Comparison of ENCODE assay signal across 25 cellular contexts in genomic region chr6:2782825-2783187, GRCh38. TPM values are rescaled to one million over a fixed set of nuclear protein-coding genes. Genes with fewer than 3 reads are reported as not detected.
DNase-seq lines count a peak whose midpoint lies in the region; ATAC-seq and TF ChIP-seq lines count a peak whose summit lies in the region.
"Had no signal": no experiment of that assay in that cellular context is flagged by ENCODE, and none has a peak within 500 bp of the region (broad histone marks: within the 10 kb centered on the region; RNA-seq: fewer than 3 reads in every experiment).

No MANE protein-coding gene starts in this region.

- no peaks in the 10 kb centered on the region for H3K36me3 Mint-ChIP-seq in glutamatergic neuron (ENCODE audit: unreplicated experiment)

- H3K27ac ChIP-seq in SJSA1 (peak overlapping the region; percentile 43), gastrocnemius medialis (no peak overlapping the region)
- H3K27ac ChIP-seq: BLaER1 treated with 17β-estradiol and CSF1 and Interleukin-3, amounts not matched to agents 10 nM and 100 nM; breast epithelium; SK-N-MC; thoracic aorta had no signal

- no peak overlapping the region for H2AFZ ChIP-seq in Loucy (ENCODE audit: low read length)

- no peaks in the 10 kb centered on the region for H3K9me2 ChIP-seq in Loucy (replicated peaks; ENCODE audit: low read depth, low read length)

- peak overlapping the region; percentile 27 for H3K4me3 ChIP-seq in Loucy (ENCODE audit: low read length, poor library complexity, severe bottlenecking)
- H3K4me3 ChIP-seq in SJSA1: no peak overlapping the region
- no peak overlapping the region for H3K4me3 ChIP-seq in gastrocnemius medialis
- H3K4me3 ChIP-seq: BLaER1 treated with 17β-estradiol and CSF1 and Interleukin-3, amounts not matched to agents 10 nM and 100 nM; breast epithelium; GM12878; SK-N-MC; spleen; thoracic aorta had no signal

- peak overlapping the region; percentile 62 for H3K4me2 ChIP-seq in Loucy (ENCODE audit: low read depth, low read length, poor library complexity, severe bottlenecking)
- H3K4me2 ChIP-seq: BLaER1 treated with 17β-estradiol and CSF1 and Interleukin-3, amounts not matched to agents 10 nM and 100 nM had no signal

- H3K36me3 ChIP-seq in Loucy (ENCODE audit: insufficient read depth, low read length) (peaks cover 79% of the 10 kb centered on the region; the same call in 1 of the 2 replicates), SJSA1 (peaks cover 75% of the 10 kb centered on the region), gastrocnemius medialis (peaks cover 0 to 8% of the 10 kb centered on the region in 2 donors)
- H3K36me3 ChIP-seq: breast epithelium had no signal

- H3K9me3 ChIP-seq in Loucy (ENCODE audit: insufficient read depth, low read depth, low read length) (no peaks in the 10 kb centered on the region), SJSA1 (replicated peaks) (no peaks in the 10 kb centered on the region), gastrocnemius medialis (no peaks in the 10 kb centered on the region)
- H3K9me3 ChIP-seq: BLaER1 treated with 17β-estradiol and CSF1 and Interleukin-3, amounts not matched to agents 10 nM and 100 nM; breast epithelium; spleen; thoracic aorta had no signal

- no peaks in the 10 kb centered on the region for H3F3A ChIP-seq in Loucy (ENCODE audit: low read depth)

- peaks cover 88% of the 10 kb centered on the region for H3K79me2 ChIP-seq in Loucy (ENCODE audit: insufficient read depth, low read length)

- H3K4me3 Mint-ChIP-seq in glutamatergic neuron (ENCODE audit: unreplicated experiment): peak overlapping the region; percentile 63
- H3K4me3 Mint-ChIP-seq: activated naive CD4-positive, alpha-beta T cell treated with anti-CD3 and anti-CD28 coated beads, Interleukin-2, amount 10 ng/mL, durations not matched to agents 7 days and 5 days; endodermal cell had no signal

- intact Hi-C loops in gastrocnemius medialis (cut with DNase I; ENCODE audit: low total_unique reads): no loop called here

- no peak for DNase-seq in SJSA1 (ENCODE audit: low read depth in 1 of 2, low spot score in 2 of 2)
- peak; percentile 57 for DNase-seq in glutamatergic neuron
- no peak for DNase-seq in gastrocnemius medialis
- no peak for DNase-seq in T1000 (lab: John Stamatoyannopoulos, UW)
- no peak for DNase-seq in AML-193 (lab: John Stamatoyannopoulos, UW)
- no peak for DNase-seq in COLO668 (lab: John Stamatoyannopoulos, UW; ENCODE audit: unreplicated experiment)
- no peak for DNase-seq in cortex of kidney (lab: John Stamatoyannopoulos, UW)
- DNase-seq: activated CD4-positive, alpha-beta T cell treated with anti-CD3 and anti-CD28 coated beads for 48 hours; activated naive CD4-positive, alpha-beta T cell treated with anti-CD3 and anti-CD28 coated beads, Interleukin-2, amount 10 ng/mL, durations not matched to agents 7 days and 5 days; amniotic stem cell; kidney; NCI-H69; retina; RPMI8226; spleen; stimulated activated CD4-positive, alpha-beta T cell treated with anti-CD3 and anti-CD28 coated beads, Interleukin-2, amount 100 ng/mL, for 48 hours; stimulated activated naive CD4-positive, alpha-beta T cell; T-helper 2 cell had no signal

- peaks cover 13% of the 10 kb centered on the region for H3K9me3 Mint-ChIP-seq in glutamatergic neuron (ENCODE audit: unreplicated experiment)
- H3K9me3 Mint-ChIP-seq: activated naive CD4-positive, alpha-beta T cell treated with anti-CD3 and anti-CD28 coated beads, Interleukin-2, amount 10 ng/mL, durations not matched to agents 7 days and 5 days; endodermal cell had no signal

- no peak for TF ChIP-seq CTCF in Loucy (conservative IDR thresholded peaks at IDR 0.05; ENCODE audit: low read length)
- no peak for TF ChIP-seq CTCF in glutamatergic neuron (IDR thresholded peaks at IDR 0.05; ENCODE audit: partially characterized antibody, unreplicated experiment)
- TF ChIP-seq CTCF in gastrocnemius medialis (IDR thresholded peaks at IDR 0.05 in 4 of 5, conservative IDR thresholded peaks at IDR 0.05 in 1 of 5): no peak

- H3K27me3 ChIP-seq in Loucy (ENCODE audit: insufficient read depth, low read length, poor library complexity, severe bottlenecking) (no peaks in the 10 kb centered on the region), SJSA1 (replicated peaks) (no peaks in the 10 kb centered on the region), gastrocnemius medialis (no peaks in the 10 kb centered on the region)
- H3K27me3 ChIP-seq: BLaER1 treated with 17β-estradiol and CSF1 and Interleukin-3, amounts not matched to agents 10 nM and 100 nM; breast epithelium; spleen had no signal

- H3K27ac Mint-ChIP-seq in glutamatergic neuron (ENCODE audit: unreplicated experiment): peak overlapping the region; percentile 97
- H3K27ac Mint-ChIP-seq: activated naive CD4-positive, alpha-beta T cell treated with anti-CD3 and anti-CD28 coated beads, Interleukin-2, amount 10 ng/mL, durations not matched to agents 7 days and 5 days; endodermal cell had no signal

- H3K9ac ChIP-seq in Loucy (ENCODE audit: low read depth, low read length, poor library complexity, severe bottlenecking): peak overlapping the region; percentile 38
- H3K9ac ChIP-seq: BLaER1 treated with 17β-estradiol and CSF1 and Interleukin-3, amounts not matched to agents 10 nM and 100 nM had no signal

- H3K4me1 ChIP-seq in Loucy (ENCODE audit: insufficient read depth, low read length, poor library complexity, severe bottlenecking) (peaks cover 34% of the 10 kb centered on the region), SJSA1 (replicated peaks) (peaks cover 60% of the 10 kb centered on the region), gastrocnemius medialis (peaks cover 18 to 24% of the 10 kb centered on the region in 2 donors)
- H3K4me1 ChIP-seq: BLaER1 treated with 17β-estradiol and CSF1 and Interleukin-3, amounts not matched to agents 10 nM and 100 nM; breast epithelium had no signal

- H3K27me3 Mint-ChIP-seq in glutamatergic neuron (ENCODE audit: unreplicated experiment): peaks cover 8% of the 10 kb centered on the region
- H3K27me3 Mint-ChIP-seq: activated naive CD4-positive, alpha-beta T cell treated with anti-CD3 and anti-CD28 coated beads, Interleukin-2, amount 10 ng/mL, durations not matched to agents 7 days and 5 days had no signal

- in situ Hi-C loops in gastrocnemius medialis (cut with MboI; ENCODE audit: low sequenced_read_pairs in 4 of 4): loop anchor here in 2 of 4 donors (10.0 kb wide), 2 partner anchors 142 to 152 kb away; no protein-coding TSS in a partner anchor

- peaks cover 53% of the 10 kb centered on the region for H3K4me1 Mint-ChIP-seq in glutamatergic neuron (ENCODE audit: low read depth, unreplicated experiment)
- H3K4me1 Mint-ChIP-seq: endodermal cell had no signal

- TF ChIP-seq POLR2A in gastrocnemius medialis (IDR thresholded peaks at IDR 0.05): no peak

- H4K20me1 ChIP-seq in Loucy (ENCODE audit: insufficient read depth, low read length, poor library complexity, severe bottlenecking): no peaks in the 10 kb centered on the region

- peak; percentile 19 to 58 for ATAC-seq in gastrocnemius medialis
- ATAC-seq: GM12878 had no signal

RNA-seq across cellular contexts. Expression of gene WRNIP1, which starts 17.6 kb away (rescaled TPM):
- 122 and 130 TPM in 2 replicates for total RNA-seq in SJSA1 (2014; rRNA removed; shearing (Covaris generic))
- total RNA-seq in glutamatergic neuron (ENCODE audit: unreplicated experiment) (46.5 TPM), gastrocnemius medialis (10 to 100 TPM; 51.9 to 66.0 (median 57.3) TPM)

RNA-seq across cellular contexts. Expression of gene MYLK4, which starts 32.1 kb away (rescaled TPM):
- 0.26 TPM in 1 of 2 replicates, not detected in the other for total RNA-seq in SJSA1 (2014; rRNA removed; shearing (Covaris generic))
- total RNA-seq in glutamatergic neuron (ENCODE audit: unreplicated experiment) (0.49 TPM), gastrocnemius medialis (10 to 100 TPM in 3 of 4 donors, 1 to 10 TPM in 1; 2.4 to 46.7 (median 26.9) TPM)

RNA-seq across cellular contexts. Expression of gene SERPINB1, which starts 58.9 kb away (rescaled TPM):
- 22.6 and 28.0 TPM in 2 replicates for total RNA-seq in SJSA1 (2014; rRNA removed; shearing (Covaris generic))
- total RNA-seq in glutamatergic neuron (ENCODE audit: unreplicated experiment) (8.2 TPM), gastrocnemius medialis (10 to 100 TPM; 14.0 to 29.9 (median 24.9) TPM)
